ENCODE assay signal across 1 cellular context in genomic region chr4:173498023-173498422, GRCh38.
TF ChIP-seq lines count a peak whose summit lies in the region.

No MANE protein-coding gene starts in this region.

TF ChIP-seq in GM23338, 12 proteins besides CTCF, POLR2A, EP300 and RAD21 (continued from another document):
- TF ChIP-seq ZNF462 (CRISPR knock-in tag; IDR thresholded peaks at IDR 0.05) = no peak
- TF ChIP-seq EZH2 (IDR thresholded peaks at IDR 0.05; ENCODE audit: low read depth, unreplicated experiment) = no peak
- no peak for TF ChIP-seq CREB1 (CRISPR knock-in tag; IDR thresholded peaks at IDR 0.05; ENCODE audit: low read depth)
- TF ChIP-seq STAT1 (IDR thresholded peaks at IDR 0.05; ENCODE audit: unreplicated experiment) = no peak
